ENCODE assay signal across 22 cellular contexts in genomic region chr19:10018786-10019185, GRCh38. TPM values are rescaled to one million over a fixed set of nuclear protein-coding genes. Genes with fewer than 3 reads are reported as not detected.
A peak's percentile ranks its signal among the peaks of the same experiment; 100 is the strongest.
DNase-seq lines count a peak whose midpoint lies in the region; ATAC-seq and TF ChIP-seq lines count a peak whose summit lies in the region.
"Had no signal": no experiment of that assay in that cellular context is flagged by ENCODE, and none has a peak within 500 bp of the region (broad histone marks: within the 10 kb centered on the region; RNA-seq: fewer than 3 reads in every experiment).

No MANE protein-coding gene starts in this region.

- TF ChIP-seq EP300 in esophagus muscularis mucosa (IDR thresholded peaks at IDR 0.05) (no peak), tibial nerve (IDR thresholded peaks at IDR 0.05) (no peak)

- H3K4me1 Mint-ChIP-seq in stimulated activated naive CD8-positive, alpha-beta T cell treated with anti-CD3 and anti-CD28 coated beads, Interleukin-15, amount 100 ng/mL, for 72 hours: no peaks in the 10 kb centered on the region
- peaks cover 14% of the 10 kb centered on the region for H3K4me1 Mint-ChIP-seq in HFFc6 (ENCODE audit: low read depth)
- H3K4me1 Mint-ChIP-seq in activated CD8-positive, alpha-beta T cell treated with anti-CD3 and anti-CD28 coated beads, Interleukin-2, amount 10 ng/mL, durations not matched to agents 7 days and 5 days (ENCODE audit: low read depth): no peaks in the 10 kb centered on the region
- H3K4me1 Mint-ChIP-seq: CD14-positive monocyte; CD4-positive, alpha-beta memory T cell; H9; IgD-negative memory B cell had no signal

- TF ChIP-seq CTCF in HFFc6 (IDR thresholded peaks at IDR 0.05) (no peak), esophagus muscularis mucosa (IDR thresholded peaks at IDR 0.05) (no peak), smooth muscle cell (IDR thresholded peaks at IDR 0.05; ENCODE audit: borderline replicate concordance, insufficient read depth, poor library complexity, severe bottlenecking) (no peak), tibial nerve (IDR thresholded peaks at IDR 0.05) (no peak)

- peaks cover 4% of the 10 kb centered on the region for H3K27me3 Mint-ChIP-seq in stimulated activated naive CD8-positive, alpha-beta T cell treated with anti-CD3 and anti-CD28 coated beads, Interleukin-15, amount 100 ng/mL, for 72 hours
- peaks cover 3% of the 10 kb centered on the region for H3K27me3 Mint-ChIP-seq in HFFc6 (ENCODE audit: insufficient read depth)
- peaks cover 3% of the 10 kb centered on the region for H3K27me3 Mint-ChIP-seq in activated CD8-positive, alpha-beta T cell treated with anti-CD3 and anti-CD28 coated beads, Interleukin-2, amount 10 ng/mL, durations not matched to agents 7 days and 5 days (ENCODE audit: low read depth)

- H3K27ac ChIP-seq in esophagus muscularis mucosa (replicated peaks in 1 of 4): no peak overlapping the region
- H3K27ac ChIP-seq in smooth muscle cell (ENCODE audit: low read depth): peak overlapping the region; percentile 83
- H3K27ac ChIP-seq in tibial nerve: no peak overlapping the region
- H3K27ac ChIP-seq: BLaER1 had no signal

- H3F3A ChIP-seq in smooth muscle cell (ENCODE audit: low read depth): no peaks in the 10 kb centered on the region

- no peaks in the 10 kb centered on the region for H3K79me2 ChIP-seq in smooth muscle cell (ENCODE audit: low read depth)

- H2AFZ ChIP-seq in smooth muscle cell (ENCODE audit: low read depth): no peak overlapping the region

- intact Hi-C loops in esophagus muscularis mucosa (cut with DNase I): no loop called here

- peak overlapping the region; percentile 29 for H3K4me2 ChIP-seq in smooth muscle cell
- H3K4me2 ChIP-seq: BLaER1 had no signal

- H3K27ac Mint-ChIP-seq in stimulated activated naive CD8-positive, alpha-beta T cell treated with anti-CD3 and anti-CD28 coated beads, Interleukin-15, amount 100 ng/mL, for 72 hours: no peak overlapping the region
- H3K27ac Mint-ChIP-seq in HFFc6: peak overlapping the region; percentile 42
- no peak overlapping the region for H3K27ac Mint-ChIP-seq in activated CD8-positive, alpha-beta T cell treated with anti-CD3 and anti-CD28 coated beads, Interleukin-2, amount 10 ng/mL, durations not matched to agents 7 days and 5 days
- H3K27ac Mint-ChIP-seq: CD14-positive monocyte; CD4-positive, alpha-beta memory T cell; H9 had no signal

- H3K4me3 ChIP-seq in esophagus muscularis mucosa (no peak overlapping the region), smooth muscle cell (no peak overlapping the region), tibial nerve (no peak overlapping the region)
- H3K4me3 ChIP-seq: BLaER1 had no signal

- H3K9me3 ChIP-seq in esophagus muscularis mucosa: no peaks in the 10 kb centered on the region
- no peaks in the 10 kb centered on the region for H3K9me3 ChIP-seq in smooth muscle cell (replicated peaks; ENCODE audit: low read depth)
- H3K9me3 ChIP-seq in tibial nerve: no peaks in the 10 kb centered on the region
- H3K9me3 ChIP-seq: BLaER1 had no signal

- H3K4me1 ChIP-seq in esophagus muscularis mucosa (no peaks in the 10 kb centered on the region), smooth muscle cell (ENCODE audit: low read depth) (no peaks in the 10 kb centered on the region), tibial nerve (peaks cover 0 to 7% (median 0%) of the 10 kb centered on the region in 4 donors)

- H3K27me3 ChIP-seq in esophagus muscularis mucosa (peaks cover 0 to 56% (median 0%) of the 10 kb centered on the region in 4 donors), smooth muscle cell (ENCODE audit: low read depth) (peaks cover 4% of the 10 kb centered on the region), tibial nerve (no peaks in the 10 kb centered on the region)
- H3K27me3 ChIP-seq: BLaER1 had no signal

- H3K36me3 ChIP-seq in esophagus muscularis mucosa (no peaks in the 10 kb centered on the region), smooth muscle cell (ENCODE audit: low read depth) (no peaks in the 10 kb centered on the region), tibial nerve (no peaks in the 10 kb centered on the region)
- H3K36me3 ChIP-seq: BLaER1 had no signal

- TF ChIP-seq POLR2A in esophagus muscularis mucosa (IDR thresholded peaks at IDR 0.05; ENCODE audit: low read depth): no peak
- TF ChIP-seq POLR2A in tibial nerve (IDR thresholded peaks at IDR 0.05): no peak

- H4K20me1 ChIP-seq in smooth muscle cell (ENCODE audit: low read depth): no peaks in the 10 kb centered on the region
- H4K20me1 ChIP-seq: BLaER1 had no signal

- CTCF ChIA-PET in activated CD8-positive, alpha-beta T cell treated with anti-CD3 and anti-CD28 coated beads, Interleukin-2, amount 10 ng/mL, durations not matched to agents 7 days and 5 days (lab: Charles Lee): interaction anchor here (2.2 kb wide), 1 partner anchor 9 kb away, joined by 6 read pairs; no protein-coding TSS in a partner anchor

- no peak overlapping the region for H3K4me3 Mint-ChIP-seq in stimulated activated naive CD8-positive, alpha-beta T cell treated with anti-CD3 and anti-CD28 coated beads, Interleukin-15, amount 100 ng/mL, for 72 hours
- H3K4me3 Mint-ChIP-seq in HFFc6: no peak overlapping the region
- no peak overlapping the region for H3K4me3 Mint-ChIP-seq in activated CD8-positive, alpha-beta T cell treated with anti-CD3 and anti-CD28 coated beads, Interleukin-2, amount 10 ng/mL, durations not matched to agents 7 days and 5 days
- H3K4me3 Mint-ChIP-seq: CD14-positive monocyte; CD4-positive, alpha-beta memory T cell; H9; IgD-negative memory B cell had no signal

- no peaks in the 10 kb centered on the region for H3K9me3 Mint-ChIP-seq in stimulated activated naive CD8-positive, alpha-beta T cell treated with anti-CD3 and anti-CD28 coated beads, Interleukin-15, amount 100 ng/mL, for 72 hours
- no peaks in the 10 kb centered on the region for H3K9me3 Mint-ChIP-seq in HFFc6
- H3K9me3 Mint-ChIP-seq in activated CD8-positive, alpha-beta T cell treated with anti-CD3 and anti-CD28 coated beads, Interleukin-2, amount 10 ng/mL, durations not matched to agents 7 days and 5 days (ENCODE audit: insufficient read depth): no peaks in the 10 kb centered on the region
- H3K9me3 Mint-ChIP-seq: H9, IgD-negative memory B cell had no signal

- peak; percentile 28 for ATAC-seq in stimulated activated naive CD8-positive, alpha-beta T cell treated with anti-CD3 and anti-CD28 coated beads, Interleukin-15, Interleukin-2, amounts not matched to agents 100 U/mL and 50 U/mL, for 24 hours
- ATAC-seq in stimulated activated naive CD8-positive, alpha-beta T cell treated with anti-CD3 and anti-CD28 coated beads, Interleukin-15, amount 100 ng/mL, for 72 hours: no peak
- ATAC-seq in activated CD8-positive, alpha-beta T cell treated with anti-CD3 and anti-CD28 coated beads, Interleukin-2, amount 10 ng/mL, durations not matched to agents 7 days and 5 days: no peak
- ATAC-seq: HepG2 had no signal

- 77% methylated on average over 4 of the region's 9 CpGs for WGBS in esophagus muscularis mucosa
- 67% methylated on average over 9 of the region's 9 CpGs for WGBS in smooth muscle cell (ENCODE audit: low lambda C conversion rate)
- 79 to 80% methylated on average over 9 of the region's 9 CpGs for WGBS in tibial nerve, 2 donors

- POLR2A ChIA-PET in activated CD8-positive, alpha-beta T cell treated with anti-CD3 and anti-CD28 coated beads, Interleukin-2, amount 10 ng/mL, durations not matched to agents 7 days and 5 days (lab: Charles Lee): interaction anchor here (0.6 kb wide), 1 partner anchor 68 kb away, joined by 3 read pairs; no protein-coding TSS in a partner anchor

- no peak for DNase-seq in stimulated activated naive CD8-positive, alpha-beta T cell treated with anti-CD3 and anti-CD28 coated beads, Interleukin-15, Interleukin-2, amounts not matched to agents 100 U/mL and 50 U/mL, for 24 hours
- no peak for DNase-seq in stimulated activated naive CD8-positive, alpha-beta T cell treated with anti-CD3 and anti-CD28 coated beads, Interleukin-15, amount 100 ng/mL, for 72 hours
- no peak for DNase-seq in HFFc6
- DNase-seq in esophagus muscularis mucosa (ENCODE audit: extremely low spot score): peak; percentile 82
- no peak for DNase-seq in smooth muscle cell (lab: John Stamatoyannopoulos, UW; ENCODE audit: unreplicated experiment)
- DNase-seq in activated CD8-positive, alpha-beta T cell treated with anti-CD3 and anti-CD28 coated beads, Interleukin-2, amount 10 ng/mL, durations not matched to agents 7 days and 5 days: no peak
- no peak for DNase-seq in tibial nerve (ENCODE audit: low spot score in 2 of 2)
- DNase-seq in epidermal melanocyte (ENCODE audit: insufficient read length, low spot score): no peak
- DNase-seq: 8988T; Calu3; CD4-positive, alpha-beta memory T cell; DMS 273 treated with DMSO at 0.1 percent for 48 hours; DMS53; DND-41; GOT3; H9; KBM-7 had no signal

- H3K9ac ChIP-seq in smooth muscle cell (ENCODE audit: low read depth): peak overlapping the region; percentile 67
- H3K9ac ChIP-seq: BLaER1 had no signal

- no peaks in the 10 kb centered on the region for H3K36me3 Mint-ChIP-seq in HFFc6 (ENCODE audit: low read depth)
- H3K36me3 Mint-ChIP-seq in activated CD8-positive, alpha-beta T cell treated with anti-CD3 and anti-CD28 coated beads, Interleukin-2, amount 10 ng/mL, durations not matched to agents 7 days and 5 days (ENCODE audit: low read depth): no peaks in the 10 kb centered on the region
- H3K36me3 Mint-ChIP-seq: CD14-positive monocyte; CD4-positive, alpha-beta memory T cell; IgD-negative memory B cell had no signal

RNA-seq across cellular contexts. Expression of gene RDH8, which starts 5.5 kb away (rescaled TPM):
- not detected for total RNA-seq in HFFc6 (2021; fragmentation: NEBNext Ultra II Directional; extraction: Animal tissue kit (Norgen Biotek cat#: 25700))
- total RNA-seq in esophagus muscularis mucosa (not detected), smooth muscle cell (not detected in 2 replicates), tibial nerve (not detected)
- not detected in 2 replicates for polyA plus RNA-seq in smooth muscle cell
- total RNA-seq in activated CD8-positive, alpha-beta T cell treated with anti-CD3 and anti-CD28 coated beads, Interleukin-2, amount 10 ng/mL, durations not matched to agents 7 days and 5 days: not detected
- total RNA-seq: A673; Calu3; CD4-positive, alpha-beta memory T cell; H9; HepG2 had no signal
- polyA plus RNA-seq: CD14-positive monocyte; CD4-positive, alpha-beta memory T cell; HepG2; IgD-negative memory B cell had no signal

RNA-seq across cellular contexts. Expression of gene COL5A3, which starts 8.5 kb away (rescaled TPM):
- 1 to 10 TPM; 1.3 to 3.7 (median 1.4) TPM for total RNA-seq in HFFc6 (2021; fragmentation: NEBNext Ultra II Directional; extraction: Animal tissue kit (Norgen Biotek cat#: 25700))
- 10 to 100 TPM; 12.9 to 29.1 (median 19.5) TPM for total RNA-seq in esophagus muscularis mucosa
- 11.2 and 12.8 TPM in 2 replicates for total RNA-seq in smooth muscle cell
- 8.2 and 14.4 TPM in 2 replicates for polyA plus RNA-seq in smooth muscle cell
- under 1 TPM; 0.13 to 0.18 TPM for total RNA-seq in activated CD8-positive, alpha-beta T cell treated with anti-CD3 and anti-CD28 coated beads, Interleukin-2, amount 10 ng/mL, durations not matched to agents 7 days and 5 days
- 100 to 1,000 TPM in 1 of 4 donors, 10 to 100 TPM in 3; 41.3 to 102 (median 56.3) TPM for total RNA-seq in tibial nerve
- polyA plus RNA-seq: CD14-positive monocyte, HepG2, IgD-negative memory B cell had no signal
